1 cellular context compared by ENCODE assay signal in genomic region chr2:101012054-101012705, GRCh38.
TF ChIP-seq lines count a peak whose summit lies in the region.

No MANE protein-coding gene starts in this region.

TF ChIP-seq in GM12878, 131 proteins besides CTCF, POLR2A, EP300 and RAD21 (continued from another document):
- TF ChIP-seq E2F8 (IDR thresholded peaks at IDR 0.05; ENCODE audit: low read depth, partially characterized antibody): no peak
- no peak for TF ChIP-seq CHD2 (IDR thresholded peaks at IDR 0.05; ENCODE audit: borderline replicate concordance, low read depth, low read length)
- no peak; the same call in 1 of the 2 replicates for TF ChIP-seq PKNOX1 (IDR thresholded peaks at IDR 0.05)
- TF ChIP-seq TCF3 (IDR thresholded peaks at IDR 0.05; ENCODE audit: borderline replicate concordance, insufficient read depth, low read depth, low read length): no peak
- TF ChIP-seq TARDBP (IDR thresholded peaks at IDR 0.05; ENCODE audit: borderline replicate concordance): no peak
- TF ChIP-seq BACH1 (IDR thresholded peaks at IDR 0.05; ENCODE audit: borderline replicate concordance): no peak; the same call in 1 of the 2 replicates
- no peak for TF ChIP-seq NRF1 (conservative IDR thresholded peaks at IDR 0.05; ENCODE audit: low read depth, low read length)
- TF ChIP-seq KDM1A (IDR thresholded peaks at IDR 0.05; ENCODE audit: borderline replicate concordance): no peak
- TF ChIP-seq RELA (IDR thresholded peaks at IDR 0.05; ENCODE audit: borderline replicate concordance, partially characterized antibody): no peak
- peak; percentile 93 for TF ChIP-seq PAX8 (IDR thresholded peaks at IDR 0.05)
- no peak for TF ChIP-seq POU2F2 (IDR thresholded peaks at IDR 0.05; ENCODE audit: borderline replicate concordance, low read depth, low read length)
- no peak; the same call in 1 of the 2 replicates for TF ChIP-seq EED (IDR thresholded peaks at IDR 0.05; ENCODE audit: low read depth)
